ENCODE assay signal across 10 cellular contexts in genomic region chr17:18682671-18683070, GRCh38. TPM values are rescaled to one million over a fixed set of nuclear protein-coding genes. Genes with fewer than 3 reads are reported as not detected.
DNase-seq lines count a peak whose midpoint lies in the region; ATAC-seq, FAIRE-seq and TF ChIP-seq lines count a peak whose summit lies in the region.
"Not testable (repeated sequence)": the region's sequence is repeated elsewhere in the genome, so short reads cannot be mapped to it uniquely, and the experiment has no call there.
"Had no signal": no experiment of that assay in that cellular context is flagged by ENCODE, and none has a peak within 500 bp of the region (broad histone marks: within the 10 kb centered on the region; RNA-seq: fewer than 3 reads in every experiment).

No MANE protein-coding gene starts in this region.

- not testable (repeated sequence) for H3K79me2 ChIP-seq in astrocyte (ENCODE audit: insufficient read depth, low read length)

- FAIRE-seq in A549 (lab: Jason Lieb, UNC); astrocyte (lab: Jason Lieb, UNC): not testable (repeated sequence)

- H3K27ac Mint-ChIP-seq in astrocyte (ENCODE audit: unreplicated experiment), result not testable (repeated sequence)

- not testable (repeated sequence) for H2AFZ ChIP-seq in astrocyte (ENCODE audit: low read depth, low read length)

- not testable (repeated sequence) for TF ChIP-seq POLR2A in A549 (IDR thresholded peaks at IDR 0.05; ENCODE audit: low read length); esophagus muscularis mucosa (IDR thresholded peaks at IDR 0.05; ENCODE audit: low read depth)

- H3K27me3 Mint-ChIP-seq in astrocyte (ENCODE audit: low read depth, unreplicated experiment), result not testable (repeated sequence)

- H3K4me3 ChIP-seq in A549, result peak overlapping the region; percentile 65
- peak overlapping the region; percentile 57 for H3K4me3 ChIP-seq in LNCaP clone FGC (ENCODE audit: low read depth, low read length)
- peak overlapping the region; percentile 18; the same call in 1 of the 2 replicates for H3K4me3 ChIP-seq in WERI-Rb-1 (ENCODE audit: low read depth, low read length)
- H3K4me3 ChIP-seq in astrocyte (ENCODE audit: insufficient read depth, low read depth, low read length), result peak overlapping the region; percentile 57
- peak overlapping the region in 3 of 4 donors; percentile 55 to 69 (median 60) for H3K4me3 ChIP-seq in esophagus muscularis mucosa
- H3K4me3 ChIP-seq in left lung, result peak overlapping the region; percentile 27 to 47

- peak overlapping the region; percentile 84 for H3K4me3 Mint-ChIP-seq in astrocyte (ENCODE audit: unreplicated experiment)

- not testable (repeated sequence) for H3K36me3 ChIP-seq in WERI-Rb-1; astrocyte (ENCODE audit: insufficient read depth, low read length); left lung
- H3K36me3 ChIP-seq in esophagus muscularis mucosa, result peaks cover 0 to 10% (median 0%) of the 10 kb centered on the region in 4 donors

- CTCF ChIA-PET in A549 (lab: Yijun Ruan, JAX), result not testable (repeated sequence)

- not testable (repeated sequence) for TF ChIP-seq RAD21 in A549 (conservative IDR thresholded peaks at IDR 0.05 in 1 of 2, IDR thresholded peaks at IDR 0.05 in 1 of 2)

- not testable (repeated sequence) for TF ChIP-seq EP300 in A549 (IDR thresholded peaks at IDR 0.05); esophagus muscularis mucosa (IDR thresholded peaks at IDR 0.05)

- not testable (repeated sequence) for H3K27me3 ChIP-seq in WERI-Rb-1 (ENCODE audit: insufficient read depth, low read depth, severe bottlenecking); astrocyte (ENCODE audit: insufficient read depth, low read length); esophagus muscularis mucosa; left lung

- 5% methylated on average over 3 of the region's 3 CpGs for WGBS in A549 (ENCODE audit: missing lambda C conversion rate)
- WGBS in esophagus muscularis mucosa, result 9% methylated on average over 3 of the region's 3 CpGs

- peak overlapping the region; percentile 63 for H3K9ac ChIP-seq in astrocyte (ENCODE audit: low read length)

- peak overlapping the region; percentile 83 to 92 for H3K27ac ChIP-seq in A549
- not testable (repeated sequence) for H3K27ac ChIP-seq in WERI-Rb-1; astrocyte (ENCODE audit: low read depth, low read length); left lung
- H3K27ac ChIP-seq in esophagus muscularis mucosa (replicated peaks in 1 of 4), result peak overlapping the region in 2 of 4 donors; percentile 26 to 40

- DNase-seq in A549 (ENCODE audit: low read depth in 1 of 2, low spot score in 1 of 2); LNCaP clone FGC (ENCODE audit: low read depth); WERI-Rb-1; astrocyte (ENCODE audit: low read depth); esophagus muscularis mucosa (ENCODE audit: extremely low spot score); left lung: not testable (repeated sequence)
- peak; percentile 31 for DNase-seq in retina

- H3K4me1 ChIP-seq in A549; astrocyte (ENCODE audit: insufficient read depth, low read length); esophagus muscularis mucosa; left lung: not testable (repeated sequence)

- not testable (repeated sequence) for TF ChIP-seq CTCF in A549 (IDR thresholded peaks at IDR 0.05); LNCaP clone FGC (IDR thresholded peaks at IDR 0.05; ENCODE audit: control insufficient read depth, extremely low read depth, insufficient read depth); WERI-Rb-1 (IDR thresholded peaks at IDR 0.05; ENCODE audit: low read depth, low read length); astrocyte (IDR thresholded peaks at IDR 0.05; ENCODE audit: insufficient read depth, low read depth, low read length); esophagus muscularis mucosa (IDR thresholded peaks at IDR 0.05); left lung (IDR thresholded peaks at IDR 0.05)

- intact Hi-C loops in esophagus muscularis mucosa (cut with DNase I); left lung (cut with DNase I): not testable (repeated sequence)

- not testable (repeated sequence) for H3K9me3 ChIP-seq in A549; WERI-Rb-1 (ENCODE audit: severe bottlenecking); astrocyte (ENCODE audit: insufficient read depth, low read depth, low read length); esophagus muscularis mucosa; left lung

- ATAC-seq in A549, result peak; percentile 32 to 48
- ATAC-seq in GM18867 (IDR thresholded peaks at IDR 0.05; ENCODE audit: unreplicated experiment), result peak; percentile 9
- ATAC-seq in left lung, result peak; percentile 9

- H3K4me2 ChIP-seq in A549 (peak overlapping the region; percentile 73), astrocyte (ENCODE audit: low read length) (peak overlapping the region; percentile 77)

- H3K36me3 Mint-ChIP-seq in astrocyte (ENCODE audit: low read depth, unreplicated experiment), result not testable (repeated sequence)

- not testable (repeated sequence) for H3K4me1 Mint-ChIP-seq in astrocyte (ENCODE audit: low read depth, unreplicated experiment)

- POLR2A ChIA-PET in A549 (lab: Yijun Ruan, JAX), result interaction anchor here (1.1 kb wide), 1 partner anchor 15 kb away, joined by 5 read pairs; no protein-coding TSS in a partner anchor

- H4K20me1 ChIP-seq in astrocyte (ENCODE audit: insufficient read depth, low read length), result not testable (repeated sequence)

- not testable (repeated sequence) for H3K9me3 Mint-ChIP-seq in astrocyte (ENCODE audit: unreplicated experiment)

RNA-seq across cellular contexts. Expression of gene FOXO3B, which starts 0.6 kb away (rescaled TPM):
- polyA plus RNA-seq in A549 (2011; rRNA removed) (3.2 and 4.0 TPM in 2 replicates), A549 (2017; fragmentation: RNase III; extraction: RNeasy Plus Mini Kit Qiagen cat#74134 plus additional on column Dnase treatment) (2.6 to 3.2 TPM (median 2.7 TPM) in 3 replicates)
- 6.5 and 9.0 TPM in 2 replicates for polyA plus RNA-seq in A549 (2012; cell fraction: cytosol; rRNA removed)
- 10.3 and 12.3 TPM in 2 replicates for polyA plus RNA-seq in A549 (2012; cell fraction: nucleus; rRNA removed)
- 8.1 and 8.6 TPM in 2 replicates for polyA minus RNA-seq in A549 (2011; rRNA and poly(A)+ RNA removed)
- total RNA-seq in astrocyte (7.1 and 9.8 TPM in 2 replicates), esophagus muscularis mucosa (1 to 10 TPM; 5.4 to 8.4 (median 7.9) TPM), left lung (1 to 10 TPM; 2.2 to 2.6 TPM)

RNA-seq across cellular contexts. Expression of gene TBC1D28, which starts 38.5 kb away (rescaled TPM):
- polyA plus RNA-seq in A549 (2011; rRNA removed) (not detected in 2 replicates), A549 (2017; fragmentation: RNase III; extraction: RNeasy Plus Mini Kit Qiagen cat#74134 plus additional on column Dnase treatment) (not detected in 3 replicates)
- not detected in 2 replicates for polyA plus RNA-seq in A549 (2012; cell fraction: cytosol; rRNA removed)
- 0.02 TPM in 1 of 2 replicates, not detected in the other for polyA plus RNA-seq in A549 (2012; cell fraction: nucleus; rRNA removed)
- polyA minus RNA-seq in A549 (2011; rRNA and poly(A)+ RNA removed), result not detected in 2 replicates
- total RNA-seq in astrocyte (not detected in 2 replicates), esophagus muscularis mucosa (not detected), left lung (not detected)
- total RNA-seq: dermis blood vessel endothelial cell, transverse colon had no signal
